ENCODE assay signal across 20 cellular contexts in genomic region chr17:43554857-43555256, GRCh38. TPM values are rescaled to one million over a fixed set of nuclear protein-coding genes. Genes with fewer than 3 reads are reported as not detected.
DNase-seq lines count a peak whose midpoint lies in the region; ATAC-seq and TF ChIP-seq lines count a peak whose summit lies in the region.
"Had no signal": no experiment of that assay in that cellular context is flagged by ENCODE, and none has a peak within 500 bp of the region (broad histone marks: within the 10 kb centered on the region; RNA-seq: fewer than 3 reads in every experiment).

No MANE protein-coding gene starts in this region.

- H3K9me3 ChIP-seq in hepatocyte (ENCODE audit: low read depth) (no peaks in the 10 kb centered on the region), neural progenitor cell (ENCODE audit: low read depth) (no peaks in the 10 kb centered on the region)
- H3K9me3 ChIP-seq: MG63, SK-N-SH had no signal

- H3K27me3 ChIP-seq in hepatocyte = no peaks in the 10 kb centered on the region
- no peaks in the 10 kb centered on the region for H3K27me3 ChIP-seq in neural progenitor cell
- H3K27me3 ChIP-seq: MG63 had no signal

- TF ChIP-seq CTCF in hepatocyte (IDR thresholded peaks at IDR 0.05; ENCODE audit: poor library complexity) (no peak), neural progenitor cell (IDR thresholded peaks at IDR 0.05) (no peak)

- H2AFZ ChIP-seq in hepatocyte (no peak overlapping the region), neural progenitor cell (replicated peaks) (no peak overlapping the region)

- H3K27me3 Mint-ChIP-seq in neural progenitor cell (ENCODE audit: insufficient read depth, low read depth) = peaks cover 10% of the 10 kb centered on the region

- H3K27ac ChIP-seq in hepatocyte (peak overlapping the region; percentile 65), neural progenitor cell (no peak overlapping the region)

- H3K9me3 Mint-ChIP-seq in neural progenitor cell = no peaks in the 10 kb centered on the region

- H3K36me3 ChIP-seq in hepatocyte (replicated peaks; ENCODE audit: insufficient read depth, low read depth) (no peaks in the 10 kb centered on the region), neural progenitor cell (no peaks in the 10 kb centered on the region)
- H3K36me3 ChIP-seq: MG63 had no signal

- peak; percentile 49 for DNase-seq in ELF-1 (ENCODE audit: low read depth, low spot score)
- peak; percentile 43 for DNase-seq in KBM-7
- no peak for DNase-seq in hepatocyte (ENCODE audit: low spot score)
- DNase-seq in neural progenitor cell (ENCODE audit: low spot score) = no peak
- no peak for DNase-seq in midbrain (lab: John Stamatoyannopoulos, UW)
- no peak for DNase-seq in DMS 273 (lab: John Stamatoyannopoulos, UW; ENCODE audit: unreplicated experiment)
- DNase-seq: GF-D8; H9; MG63; NCI-H1436 treated with DMSO at 0.1 percent for 48 hours; NCI-H1930; NCI-H345; NCI-H524; NCI-H774; NK-92 treated with Interleukin-12 subunit alpha and Interleukin-12 subunit beta, amount 100 ng/mL, for 24 hours; SIG-M5; SK-N-SH had no signal

- 34% methylated on average over 6 of the region's 6 CpGs for WGBS in hepatocyte (ENCODE audit: low lambda C conversion rate, missing lambda C conversion rate)

- no peaks in the 10 kb centered on the region for H3K36me3 Mint-ChIP-seq in neural progenitor cell
- H3K36me3 Mint-ChIP-seq: CD14-positive monocyte had no signal

- H3K9me2 ChIP-seq in hepatocyte (replicated peaks; ENCODE audit: insufficient read depth) = no peaks in the 10 kb centered on the region
- H3K9me2 ChIP-seq: SK-N-SH had no signal

- no peak overlapping the region for H3K4me3 ChIP-seq in hepatocyte
- no peak overlapping the region for H3K4me3 ChIP-seq in neural progenitor cell
- H3K4me3 ChIP-seq: MG63 had no signal

- in situ Hi-C loops in KBM-7 (cut with MboI; ENCODE audit: low pct_unique_long_range_greater_than_20kb, low sequenced_read_pairs) = no loop called here

- H3K79me2 ChIP-seq in hepatocyte (no peaks in the 10 kb centered on the region), neural progenitor cell (ENCODE audit: low read depth) (no peaks in the 10 kb centered on the region)

- no peak overlapping the region for H3K9ac ChIP-seq in neural progenitor cell
- H3K9ac ChIP-seq: SK-N-SH had no signal

- no peak overlapping the region for H3K4me3 Mint-ChIP-seq in neural progenitor cell

- H3K4me1 ChIP-seq in hepatocyte (ENCODE audit: insufficient read depth) = peaks cover 39% of the 10 kb centered on the region
- peaks cover 22% of the 10 kb centered on the region for H3K4me1 ChIP-seq in neural progenitor cell

- H3K4me2 ChIP-seq in hepatocyte (peak overlapping the region; percentile 33), neural progenitor cell (peak overlapping the region; percentile 43)
- H3K4me2 ChIP-seq: SK-N-SH had no signal

- no peak for ATAC-seq in HG03342 (IDR thresholded peaks at IDR 0.05; ENCODE audit: unreplicated experiment)
- ATAC-seq: Panc1 had no signal

- H3K27ac Mint-ChIP-seq in neural progenitor cell = no peak overlapping the region

- H3F3A ChIP-seq in neural progenitor cell (ENCODE audit: low read depth) = peaks cover 23% of the 10 kb centered on the region

- H4K20me1 ChIP-seq in hepatocyte (ENCODE audit: insufficient read depth, poor library complexity, severe bottlenecking) (no peaks in the 10 kb centered on the region), neural progenitor cell (ENCODE audit: low read depth) (no peaks in the 10 kb centered on the region)

- peaks cover 35% of the 10 kb centered on the region for H3K4me1 Mint-ChIP-seq in neural progenitor cell

RNA-seq across cellular contexts. Expression of gene ETV4, which starts 8.7 kb away (rescaled TPM):
- total RNA-seq in hepatocyte (10.7 and 12.8 TPM in 2 replicates), neural progenitor cell (ENCODE audit: low replicate concordance) (1.1 and 5.9 TPM in 2 replicates)
- 11.1 and 14.8 TPM in 2 replicates for polyA plus RNA-seq in hepatocyte
- polyA plus RNA-seq: CD14-positive monocyte had no signal

Comparison
In these comparisons a context has a peak if more than half of its experiments do, and no peak if none do; other contexts are left out.
1. DNase-seq: peak in ELF-1 (single experiment) and KBM-7 (single experiment); none in hepatocyte (single experiment), neural progenitor cell (single experiment), midbrain (single experiment) and DMS 273 (single experiment).